Comparison of ENCODE assay signal across 8 cellular contexts in genomic region chr20:25233016-25233772, GRCh38. TPM values are rescaled to one million over a fixed set of nuclear protein-coding genes. Genes with fewer than 3 reads are reported as not detected.
DNase-seq lines count a peak whose midpoint lies in the region; ATAC-seq, FAIRE-seq and TF ChIP-seq lines count a peak whose summit lies in the region.

No MANE protein-coding gene starts in this region.

- TF ChIP-seq CTCF in VCaP (conservative IDR thresholded peaks at IDR 0.05) (no peak), suprapubic skin (IDR thresholded peaks at IDR 0.05) (no peak)

- no peak overlapping the region for H3K4me3 Mint-ChIP-seq in activated naive CD4-positive, alpha-beta T cell treated with anti-CD3 and anti-CD28 coated beads for 36 hours

- no peaks in the 10 kb centered on the region for H3K9me3 ChIP-seq in suprapubic skin

- peak; percentile 42 for ATAC-seq in left ventricle myocardium superior
- ATAC-seq in HG03095 (IDR thresholded peaks at IDR 0.05; ENCODE audit: unreplicated experiment), result no peak

- DNase-seq in HTR-8/SVneo (ENCODE audit: insufficient read length, low spot score) (peak; percentile 23), left ventricle myocardium superior (peak; percentile 73), suprapubic skin (ENCODE audit: low spot score in 2 of 2) (no peak), foreskin melanocyte (no peak), KG1 (lab: John Stamatoyannopoulos, UW) (no peak)
- no peak for DNase-seq in activated naive CD4-positive, alpha-beta T cell treated with anti-CD3 and anti-CD28 coated beads for 36 hours

- no peak for TF ChIP-seq POLR2A in suprapubic skin (IDR thresholded peaks at IDR 0.05)

- peaks cover 35% of the 10 kb centered on the region for H3K4me1 ChIP-seq in suprapubic skin

- peaks cover 8% of the 10 kb centered on the region for H3K27me3 Mint-ChIP-seq in activated naive CD4-positive, alpha-beta T cell treated with anti-CD3 and anti-CD28 coated beads for 36 hours (ENCODE audit: low read depth)

- no peaks in the 10 kb centered on the region for H3K36me3 Mint-ChIP-seq in activated naive CD4-positive, alpha-beta T cell treated with anti-CD3 and anti-CD28 coated beads for 36 hours (ENCODE audit: low read depth)

- intact Hi-C loops in left ventricle myocardium superior (cut with micrococcal nuclease), result no loop called here
- intact Hi-C loops in activated naive CD4-positive, alpha-beta T cell treated with anti-CD3 and anti-CD28 coated beads for 36 hours (cut with micrococcal nuclease), result loop anchor here (10.0 kb wide), 1 partner anchor 1868 kb away; the partner anchor contains the start of gene GZF1

- peak overlapping the region; percentile 88 for H3K27ac ChIP-seq in VCaP
- peak overlapping the region; percentile 78 for H3K27ac ChIP-seq in suprapubic skin

- H3K27ac Mint-ChIP-seq in activated naive CD4-positive, alpha-beta T cell treated with anti-CD3 and anti-CD28 coated beads for 36 hours, result no peak overlapping the region

- H3K36me3 ChIP-seq in suprapubic skin, result no peaks in the 10 kb centered on the region

- 73% methylated on average over 10 of the region's 10 CpGs for WGBS in suprapubic skin

- H3K9me3 Mint-ChIP-seq in activated naive CD4-positive, alpha-beta T cell treated with anti-CD3 and anti-CD28 coated beads for 36 hours, result no peaks in the 10 kb centered on the region

- no peak for TF ChIP-seq EP300 in suprapubic skin (IDR thresholded peaks at IDR 0.05)

- no peak overlapping the region for H3K4me3 ChIP-seq in suprapubic skin

- FAIRE-seq in HTR-8/SVneo (lab: Jason Lieb, UNC), result no peak

- H3K4me1 Mint-ChIP-seq in activated naive CD4-positive, alpha-beta T cell treated with anti-CD3 and anti-CD28 coated beads for 36 hours (ENCODE audit: low read depth), result peaks cover 13% of the 10 kb centered on the region

- no peaks in the 10 kb centered on the region for H3K27me3 ChIP-seq in suprapubic skin

- CTCF ChIA-PET in activated naive CD4-positive, alpha-beta T cell treated with anti-CD3 and anti-CD28 coated beads for 36 hours (lab: Charles Lee), result no interaction called here

RNA-seq across cellular contexts. Expression of gene PYGB, which starts 14.7 kb away (rescaled TPM):
- 205 TPM for total RNA-seq in left ventricle myocardium superior
- 100 to 1,000 TPM; 142 to 247 (median 198) TPM for total RNA-seq in suprapubic skin
- total RNA-seq in activated naive CD4-positive, alpha-beta T cell treated with anti-CD3 and anti-CD28 coated beads for 36 hours, result 10 to 100 TPM; 19.6 to 20.0 TPM

RNA-seq across cellular contexts. Expression of gene ENTPD6, which starts 37.7 kb away (rescaled TPM):
- 130 TPM for total RNA-seq in left ventricle myocardium superior
- total RNA-seq in suprapubic skin, result 100 to 1,000 TPM in 1 of 4 donors, 10 to 100 TPM in 3; 33.8 to 103 (median 47.0) TPM
- 10 to 100 TPM; 63.6 to 66.6 TPM for total RNA-seq in activated naive CD4-positive, alpha-beta T cell treated with anti-CD3 and anti-CD28 coated beads for 36 hours

Comparison
In these comparisons a context has a peak if more than half of its experiments do, and no peak if none do; other contexts are left out.
1. DNase-seq: peak in HTR-8/SVneo (single experiment) and left ventricle myocardium superior (single experiment); none in suprapubic skin (0 of 2), foreskin melanocyte (single experiment), KG1 (single experiment) and activated naive CD4-positive, alpha-beta T cell treated with anti-CD3 and anti-CD28 coated beads for 36 hours (single experiment).